1 cellular context compared by ENCODE assay signal in the genomic region with DNA sequence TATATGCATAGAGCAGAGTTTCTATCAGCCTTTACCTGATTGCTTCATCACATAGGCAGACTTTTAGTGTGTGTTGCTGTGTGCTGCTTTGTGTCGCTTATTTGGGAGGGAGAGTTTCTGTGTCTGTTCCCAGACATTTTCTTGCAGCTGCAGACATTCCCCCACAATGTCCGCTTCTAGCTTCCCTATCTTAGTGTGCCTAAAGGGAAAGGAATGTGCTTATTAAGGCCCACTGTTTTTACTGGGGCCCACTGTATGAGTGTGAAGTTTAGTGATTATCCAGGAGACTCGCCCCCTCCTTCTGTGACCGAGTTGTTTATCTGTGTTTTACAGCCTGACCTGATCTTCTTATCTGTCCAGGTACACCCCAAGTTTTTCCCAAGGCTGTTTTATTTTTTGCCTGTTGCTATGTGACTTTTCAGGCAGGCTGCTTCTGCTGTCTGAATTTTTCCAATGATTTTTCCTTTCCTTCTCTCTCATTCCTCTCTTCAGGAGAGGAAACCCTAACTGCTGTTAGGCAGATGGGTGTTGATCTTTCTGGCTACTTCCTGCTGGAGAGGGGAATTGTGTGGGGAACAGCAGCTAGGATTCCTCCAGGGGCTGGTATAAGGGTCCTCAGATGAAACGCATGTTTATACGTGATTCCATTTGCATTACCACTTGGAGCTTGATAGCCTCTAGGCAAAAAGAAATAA.
TF ChIP-seq lines count a peak whose summit lies in the region.

No MANE protein-coding gene starts in this region.

TF ChIP-seq in K562, 482 proteins besides CTCF, POLR2A, EP300 and RAD21 (continued from another document and continues in another):
- TF ChIP-seq, protein P1, sequence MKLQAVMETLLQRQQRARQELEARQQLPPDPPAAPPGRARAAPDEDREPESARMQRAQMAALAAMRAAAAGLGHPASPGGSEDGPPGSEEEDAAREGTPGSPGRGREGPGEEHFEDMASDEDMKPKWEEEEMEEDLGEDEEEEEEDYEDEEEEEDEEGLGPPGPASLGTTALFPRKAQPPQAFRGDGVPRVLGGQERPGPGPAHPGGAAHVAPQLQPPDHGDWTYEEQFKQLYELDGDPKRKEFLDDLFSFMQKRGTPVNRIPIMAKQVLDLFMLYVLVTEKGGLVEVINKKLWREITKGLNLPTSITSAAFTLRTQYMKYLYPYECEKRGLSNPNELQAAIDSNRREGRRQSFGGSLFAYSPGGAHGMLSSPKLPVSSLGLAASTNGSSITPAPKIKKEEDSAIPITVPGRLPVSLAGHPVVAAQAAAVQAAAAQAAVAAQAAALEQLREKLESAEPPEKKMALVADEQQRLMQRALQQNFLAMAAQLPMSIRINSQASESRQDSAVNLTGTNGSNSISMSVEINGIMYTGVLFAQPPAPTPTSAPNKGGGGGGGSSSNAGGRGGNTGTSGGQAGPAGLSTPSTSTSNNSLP (IDR thresholded peaks at IDR 0.05; ENCODE audit: borderline replicate concordance, low read depth, low read length) = no peak
- TF ChIP-seq CCAR2 (IDR thresholded peaks at IDR 0.05; ENCODE audit: low read depth, low read length) = no peak
- no peak for TF ChIP-seq ZNF717 (CRISPR knock-in tag; IDR thresholded peaks at IDR 0.05)
- no peak for TF ChIP-seq XRCC4 (IDR thresholded peaks at IDR 0.05; ENCODE audit: extremely low read depth, insufficient read depth, insufficient read length)
- no peak for TF ChIP-seq SIN3B (IDR thresholded peaks at IDR 0.05; ENCODE audit: low read depth)
- TF ChIP-seq, protein P2, sequence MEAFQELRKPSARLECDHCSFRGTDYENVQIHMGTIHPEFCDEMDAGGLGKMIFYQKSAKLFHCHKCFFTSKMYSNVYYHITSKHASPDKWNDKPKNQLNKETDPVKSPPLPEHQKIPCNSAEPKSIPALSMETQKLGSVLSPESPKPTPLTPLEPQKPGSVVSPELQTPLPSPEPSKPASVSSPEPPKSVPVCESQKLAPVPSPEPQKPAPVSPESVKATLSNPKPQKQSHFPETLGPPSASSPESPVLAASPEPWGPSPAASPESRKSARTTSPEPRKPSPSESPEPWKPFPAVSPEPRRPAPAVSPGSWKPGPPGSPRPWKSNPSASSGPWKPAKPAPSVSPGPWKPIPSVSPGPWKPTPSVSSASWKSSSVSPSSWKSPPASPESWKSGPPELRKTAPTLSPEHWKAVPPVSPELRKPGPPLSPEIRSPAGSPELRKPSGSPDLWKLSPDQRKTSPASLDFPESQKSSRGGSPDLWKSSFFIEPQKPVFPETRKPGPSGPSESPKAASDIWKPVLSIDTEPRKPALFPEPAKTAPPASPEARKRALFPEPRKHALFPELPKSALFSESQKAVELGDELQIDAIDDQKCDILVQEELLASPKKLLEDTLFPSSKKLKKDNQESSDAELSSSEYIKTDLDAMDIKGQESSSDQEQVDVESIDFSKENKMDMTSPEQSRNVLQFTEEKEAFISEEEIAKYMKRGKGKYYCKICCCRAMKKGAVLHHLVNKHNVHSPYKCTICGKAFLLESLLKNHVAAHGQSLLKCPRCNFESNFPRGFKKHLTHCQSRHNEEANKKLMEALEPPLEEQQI (IDR thresholded peaks at IDR 0.05) = 0 out of 2 replicates have a peak, but pooled peaks have one; percentile 26
- no peak for TF ChIP-seq HNRNPUL1 (IDR thresholded peaks at IDR 0.05; ENCODE audit: low read length)
- TF ChIP-seq ARID1B (IDR thresholded peaks at IDR 0.05) = peak; percentile 94
- TF ChIP-seq, protein P3, sequence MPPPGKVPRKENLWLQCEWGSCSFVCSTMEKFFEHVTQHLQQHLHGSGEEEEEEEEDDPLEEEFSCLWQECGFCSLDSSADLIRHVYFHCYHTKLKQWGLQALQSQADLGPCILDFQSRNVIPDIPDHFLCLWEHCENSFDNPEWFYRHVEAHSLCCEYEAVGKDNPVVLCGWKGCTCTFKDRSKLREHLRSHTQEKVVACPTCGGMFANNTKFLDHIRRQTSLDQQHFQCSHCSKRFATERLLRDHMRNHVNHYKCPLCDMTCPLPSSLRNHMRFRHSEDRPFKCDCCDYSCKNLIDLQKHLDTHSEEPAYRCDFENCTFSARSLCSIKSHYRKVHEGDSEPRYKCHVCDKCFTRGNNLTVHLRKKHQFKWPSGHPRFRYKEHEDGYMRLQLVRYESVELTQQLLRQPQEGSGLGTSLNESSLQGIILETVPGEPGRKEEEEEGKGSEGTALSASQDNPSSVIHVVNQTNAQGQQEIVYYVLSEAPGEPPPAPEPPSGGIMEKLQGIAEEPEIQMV (tag; conservative IDR thresholded peaks at IDR 0.05; ENCODE audit: low read depth) = no peak
- TF ChIP-seq ZNF274 (IDR thresholded peaks at IDR 0.05; ENCODE audit: borderline replicate concordance, low read depth, low read length) = no peak
- no peak for TF ChIP-seq NR4A1 (CRISPR knock-in tag; IDR thresholded peaks at IDR 0.05)
- TF ChIP-seq NR4A1 (tag; IDR thresholded peaks at IDR 0.05) = no peak
- TF ChIP-seq, protein P4, sequence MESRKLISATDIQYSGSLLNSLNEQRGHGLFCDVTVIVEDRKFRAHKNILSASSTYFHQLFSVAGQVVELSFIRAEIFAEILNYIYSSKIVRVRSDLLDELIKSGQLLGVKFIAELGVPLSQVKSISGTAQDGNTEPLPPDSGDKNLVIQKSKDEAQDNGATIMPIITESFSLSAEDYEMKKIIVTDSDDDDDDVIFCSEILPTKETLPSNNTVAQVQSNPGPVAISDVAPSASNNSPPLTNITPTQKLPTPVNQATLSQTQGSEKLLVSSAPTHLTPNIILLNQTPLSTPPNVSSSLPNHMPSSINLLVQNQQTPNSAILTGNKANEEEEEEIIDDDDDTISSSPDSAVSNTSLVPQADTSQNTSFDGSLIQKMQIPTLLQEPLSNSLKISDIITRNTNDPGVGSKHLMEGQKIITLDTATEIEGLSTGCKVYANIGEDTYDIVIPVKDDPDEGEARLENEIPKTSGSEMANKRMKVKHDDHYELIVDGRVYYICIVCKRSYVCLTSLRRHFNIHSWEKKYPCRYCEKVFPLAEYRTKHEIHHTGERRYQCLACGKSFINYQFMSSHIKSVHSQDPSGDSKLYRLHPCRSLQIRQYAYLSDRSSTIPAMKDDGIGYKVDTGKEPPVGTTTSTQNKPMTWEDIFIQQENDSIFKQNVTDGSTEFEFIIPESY (CRISPR knock-in tag; IDR thresholded peaks at IDR 0.05) = no peak
- no peak for TF ChIP-seq ZNF384 (IDR thresholded peaks at IDR 0.05; ENCODE audit: low read depth, low read length)
- TF ChIP-seq, protein P5, sequence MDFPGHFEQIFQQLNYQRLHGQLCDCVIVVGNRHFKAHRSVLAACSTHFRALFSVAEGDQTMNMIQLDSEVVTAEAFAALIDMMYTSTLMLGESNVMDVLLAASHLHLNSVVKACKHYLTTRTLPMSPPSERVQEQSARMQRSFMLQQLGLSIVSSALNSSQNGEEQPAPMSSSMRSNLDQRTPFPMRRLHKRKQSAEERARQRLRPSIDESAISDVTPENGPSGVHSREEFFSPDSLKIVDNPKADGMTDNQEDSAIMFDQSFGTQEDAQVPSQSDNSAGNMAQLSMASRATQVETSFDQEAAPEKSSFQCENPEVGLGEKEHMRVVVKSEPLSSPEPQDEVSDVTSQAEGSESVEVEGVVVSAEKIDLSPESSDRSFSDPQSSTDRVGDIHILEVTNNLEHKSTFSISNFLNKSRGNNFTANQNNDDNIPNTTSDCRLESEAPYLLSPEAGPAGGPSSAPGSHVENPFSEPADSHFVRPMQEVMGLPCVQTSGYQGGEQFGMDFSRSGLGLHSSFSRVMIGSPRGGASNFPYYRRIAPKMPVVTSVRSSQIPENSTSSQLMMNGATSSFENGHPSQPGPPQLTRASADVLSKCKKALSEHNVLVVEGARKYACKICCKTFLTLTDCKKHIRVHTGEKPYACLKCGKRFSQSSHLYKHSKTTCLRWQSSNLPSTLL (IDR thresholded peaks at IDR 0.05) = no peak
- TF ChIP-seq DMBX1 (CRISPR knock-in tag; IDR thresholded peaks at IDR 0.05; ENCODE audit: borderline replicate concordance) = no peak
- TF ChIP-seq ETV1 (tag; conservative IDR thresholded peaks at IDR 0.05; ENCODE audit: low read depth) = no peak
- no peak for TF ChIP-seq ZNF3 (CRISPR knock-in tag; IDR thresholded peaks at IDR 0.05)
- TF ChIP-seq DDX20 (tag; IDR thresholded peaks at IDR 0.05; ENCODE audit: low read depth) = no peak
- no peak for TF ChIP-seq BRF1 (IDR thresholded peaks at IDR 0.05; ENCODE audit: borderline replicate concordance, extremely low read depth, insufficient read length)
- no peak for TF ChIP-seq MED1 (CRISPR knock-in tag; IDR thresholded peaks at IDR 0.05; ENCODE audit: borderline replicate concordance)
- TF ChIP-seq HDAC8 (tag; IDR thresholded peaks at IDR 0.05) = no peak
- no peak for TF ChIP-seq FOXP1 (CRISPR knock-in tag; IDR thresholded peaks at IDR 0.05)
- no peak for TF ChIP-seq POLR3G (IDR thresholded peaks at IDR 0.05; ENCODE audit: extremely low read depth, insufficient read length, insufficient replicate concordance)
- 0 out of 2 replicates have a peak, but pooled peaks have one; percentile 47 for TF ChIP-seq GATAD2A (IDR thresholded peaks at IDR 0.05)
- TF ChIP-seq CHD4 (IDR thresholded peaks at IDR 0.05; ENCODE audit: insufficient read depth, insufficient replicate concordance, low read depth, low read length, poor library complexity, severe bottlenecking) = no peak
- no peak for TF ChIP-seq IFI16 (CRISPR knock-in tag; IDR thresholded peaks at IDR 0.05)
- TF ChIP-seq, protein P6, sequence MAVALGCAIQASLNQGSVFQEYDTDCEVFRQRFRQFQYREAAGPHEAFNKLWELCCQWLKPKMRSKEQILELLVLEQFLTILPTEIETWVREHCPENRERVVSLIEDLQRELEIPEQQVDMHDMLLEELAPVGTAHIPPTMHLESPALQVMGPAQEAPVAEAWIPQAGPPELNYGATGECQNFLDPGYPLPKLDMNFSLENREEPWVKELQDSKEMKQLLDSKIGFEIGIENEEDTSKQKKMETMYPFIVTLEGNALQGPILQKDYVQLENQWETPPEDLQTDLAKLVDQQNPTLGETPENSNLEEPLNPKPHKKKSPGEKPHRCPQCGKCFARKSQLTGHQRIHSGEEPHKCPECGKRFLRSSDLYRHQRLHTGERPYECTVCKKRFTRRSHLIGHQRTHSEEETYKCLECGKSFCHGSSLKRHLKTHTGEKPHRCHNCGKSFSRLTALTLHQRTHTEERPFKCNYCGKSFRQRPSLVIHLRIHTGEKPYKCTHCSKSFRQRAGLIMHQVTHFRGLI (CRISPR knock-in tag; IDR thresholded peaks at IDR 0.05) = no peak
- peak; percentile 28; the same call in 1 of the 2 replicates for TF ChIP-seq ZFX (CRISPR knock-in tag; IDR thresholded peaks at IDR 0.05)
- TF ChIP-seq FUS (optimal IDR thresholded peaks at IDR 0.05; ENCODE audit: low read depth, low read length) = no peak
- no peak for TF ChIP-seq TCF7 (IDR thresholded peaks at IDR 0.05; ENCODE audit: borderline replicate concordance)
- no peak for TF ChIP-seq ZNF586 (CRISPR knock-in tag; conservative IDR thresholded peaks at IDR 0.05)
- TF ChIP-seq SOX6 (IDR thresholded peaks at IDR 0.05) = peak; percentile 75
- TF ChIP-seq, protein P7, sequence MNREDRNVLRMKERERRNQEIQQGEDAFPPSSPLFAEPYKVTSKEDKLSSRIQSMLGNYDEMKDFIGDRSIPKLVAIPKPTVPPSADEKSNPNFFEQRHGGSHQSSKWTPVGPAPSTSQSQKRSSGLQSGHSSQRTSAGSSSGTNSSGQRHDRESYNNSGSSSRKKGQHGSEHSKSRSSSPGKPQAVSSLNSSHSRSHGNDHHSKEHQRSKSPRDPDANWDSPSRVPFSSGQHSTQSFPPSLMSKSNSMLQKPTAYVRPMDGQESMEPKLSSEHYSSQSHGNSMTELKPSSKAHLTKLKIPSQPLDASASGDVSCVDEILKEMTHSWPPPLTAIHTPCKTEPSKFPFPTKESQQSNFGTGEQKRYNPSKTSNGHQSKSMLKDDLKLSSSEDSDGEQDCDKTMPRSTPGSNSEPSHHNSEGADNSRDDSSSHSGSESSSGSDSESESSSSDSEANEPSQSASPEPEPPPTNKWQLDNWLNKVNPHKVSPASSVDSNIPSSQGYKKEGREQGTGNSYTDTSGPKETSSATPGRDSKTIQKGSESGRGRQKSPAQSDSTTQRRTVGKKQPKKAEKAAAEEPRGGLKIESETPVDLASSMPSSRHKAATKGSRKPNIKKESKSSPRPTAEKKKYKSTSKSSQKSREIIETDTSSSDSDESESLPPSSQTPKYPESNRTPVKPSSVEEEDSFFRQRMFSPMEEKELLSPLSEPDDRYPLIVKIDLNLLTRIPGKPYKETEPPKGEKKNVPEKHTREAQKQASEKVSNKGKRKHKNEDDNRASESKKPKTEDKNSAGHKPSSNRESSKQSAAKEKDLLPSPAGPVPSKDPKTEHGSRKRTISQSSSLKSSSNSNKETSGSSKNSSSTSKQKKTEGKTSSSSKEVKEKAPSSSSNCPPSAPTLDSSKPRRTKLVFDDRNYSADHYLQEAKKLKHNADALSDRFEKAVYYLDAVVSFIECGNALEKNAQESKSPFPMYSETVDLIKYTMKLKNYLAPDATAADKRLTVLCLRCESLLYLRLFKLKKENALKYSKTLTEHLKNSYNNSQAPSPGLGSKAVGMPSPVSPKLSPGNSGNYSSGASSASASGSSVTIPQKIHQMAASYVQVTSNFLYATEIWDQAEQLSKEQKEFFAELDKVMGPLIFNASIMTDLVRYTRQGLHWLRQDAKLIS (CRISPR knock-in tag; IDR thresholded peaks at IDR 0.05) = no peak
- no peak for TF ChIP-seq ZFP30 (CRISPR knock-in tag; IDR thresholded peaks at IDR 0.05; ENCODE audit: borderline replicate concordance)
- TF ChIP-seq EZH2 (IDR thresholded peaks at IDR 0.05; ENCODE audit: borderline replicate concordance, low read depth, low read length) = no peak
- TF ChIP-seq HNRNPK (IDR thresholded peaks at IDR 0.05; ENCODE audit: low read depth, low read length, poor library complexity, severe bottlenecking) = no peak
- TF ChIP-seq MTF1 (CRISPR knock-in tag; IDR thresholded peaks at IDR 0.05; ENCODE audit: borderline replicate concordance) = no peak
- peak; percentile 66 for TF ChIP-seq FOXM1 (IDR thresholded peaks at IDR 0.05; ENCODE audit: low read depth)
- TF ChIP-seq FOXM1 (CRISPR knock-in tag; IDR thresholded peaks at IDR 0.05; ENCODE audit: low read depth) = no peak
- TF ChIP-seq HIVEP1 (CRISPR knock-in tag; IDR thresholded peaks at IDR 0.05) = no peak
- no peak for TF ChIP-seq PTRF (tag; IDR thresholded peaks at IDR 0.05)
- no peak for TF ChIP-seq MCM5 (IDR thresholded peaks at IDR 0.05; ENCODE audit: low read depth)
- no peak for TF ChIP-seq SMARCB1 (IDR thresholded peaks at IDR 0.05; ENCODE audit: insufficient read length, low read depth)
- no peak for TF ChIP-seq GTF2A2 (tag; IDR thresholded peaks at IDR 0.05)
- no peak for TF ChIP-seq ZNF431 (CRISPR knock-in tag; IDR thresholded peaks at IDR 0.05)
- peak; percentile 86 for TF ChIP-seq SMARCE1 (IDR thresholded peaks at IDR 0.05)
- no peak for TF ChIP-seq BDP1 (IDR thresholded peaks at IDR 0.05; ENCODE audit: insufficient read depth, insufficient read length)
- TF ChIP-seq ZNF408 (CRISPR knock-in tag; IDR thresholded peaks at IDR 0.05; ENCODE audit: low read depth) = no peak
- TF ChIP-seq, protein P8, sequence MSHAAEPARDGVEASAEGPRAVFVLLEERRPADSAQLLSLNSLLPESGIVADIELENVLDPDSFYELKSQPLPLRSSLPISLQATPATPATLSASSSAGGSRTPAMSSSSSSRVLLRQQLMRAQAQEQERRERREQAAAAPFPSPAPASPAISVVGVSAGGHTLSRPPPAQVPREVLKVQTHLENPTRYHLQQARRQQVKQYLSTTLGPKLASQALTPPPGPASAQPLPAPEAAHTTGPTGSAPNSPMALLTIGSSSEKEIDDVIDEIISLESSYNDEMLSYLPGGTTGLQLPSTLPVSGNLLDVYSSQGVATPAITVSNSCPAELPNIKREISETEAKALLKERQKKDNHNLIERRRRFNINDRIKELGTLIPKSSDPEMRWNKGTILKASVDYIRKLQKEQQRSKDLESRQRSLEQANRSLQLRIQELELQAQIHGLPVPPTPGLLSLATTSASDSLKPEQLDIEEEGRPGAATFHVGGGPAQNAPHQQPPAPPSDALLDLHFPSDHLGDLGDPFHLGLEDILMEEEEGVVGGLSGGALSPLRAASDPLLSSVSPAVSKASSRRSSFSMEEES (CRISPR knock-in tag; IDR thresholded peaks at IDR 0.05) = no peak
